1 cellular context compared by ENCODE assay signal in the genomic region with DNA sequence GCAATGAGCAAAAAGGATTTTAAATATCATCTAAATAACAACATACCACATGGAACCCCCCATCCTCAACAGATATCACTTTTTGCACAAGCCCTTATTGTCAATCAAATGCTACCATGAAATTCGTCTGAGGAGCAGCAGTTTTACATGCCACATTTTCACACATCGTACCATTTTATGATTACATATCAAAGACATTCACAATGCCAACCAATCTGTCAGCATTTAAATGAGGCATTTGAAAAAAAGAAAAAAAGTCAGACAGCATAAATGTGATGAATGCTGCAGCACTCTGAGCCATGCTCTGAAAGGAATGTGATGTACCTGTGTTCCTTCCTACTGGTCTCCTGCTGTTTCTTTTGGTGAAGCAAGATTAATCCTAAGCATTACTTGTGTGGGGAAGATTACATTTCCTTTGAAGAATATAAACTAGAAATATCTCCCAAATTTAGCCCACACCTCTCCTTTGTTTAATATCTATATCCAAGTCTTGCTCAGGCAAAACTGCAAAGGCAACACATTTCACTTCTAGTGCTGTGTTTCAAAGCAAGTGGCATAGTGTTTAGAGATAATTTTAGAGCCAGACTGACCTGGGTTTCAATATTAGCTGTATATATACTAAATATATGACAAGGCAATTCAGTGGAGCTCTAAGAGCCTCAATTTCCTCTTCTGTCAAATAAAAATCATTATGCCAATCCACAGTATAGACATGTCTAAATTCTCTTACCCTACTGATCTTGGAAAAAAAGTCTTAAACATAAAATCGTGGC.
TF ChIP-seq lines count a peak whose summit lies in the region.

No MANE protein-coding gene starts in this region.

TF ChIP-seq in HepG2, 621 proteins besides CTCF, POLR2A, EP300 and RAD21:
- TF ChIP-seq, protein P1, sequence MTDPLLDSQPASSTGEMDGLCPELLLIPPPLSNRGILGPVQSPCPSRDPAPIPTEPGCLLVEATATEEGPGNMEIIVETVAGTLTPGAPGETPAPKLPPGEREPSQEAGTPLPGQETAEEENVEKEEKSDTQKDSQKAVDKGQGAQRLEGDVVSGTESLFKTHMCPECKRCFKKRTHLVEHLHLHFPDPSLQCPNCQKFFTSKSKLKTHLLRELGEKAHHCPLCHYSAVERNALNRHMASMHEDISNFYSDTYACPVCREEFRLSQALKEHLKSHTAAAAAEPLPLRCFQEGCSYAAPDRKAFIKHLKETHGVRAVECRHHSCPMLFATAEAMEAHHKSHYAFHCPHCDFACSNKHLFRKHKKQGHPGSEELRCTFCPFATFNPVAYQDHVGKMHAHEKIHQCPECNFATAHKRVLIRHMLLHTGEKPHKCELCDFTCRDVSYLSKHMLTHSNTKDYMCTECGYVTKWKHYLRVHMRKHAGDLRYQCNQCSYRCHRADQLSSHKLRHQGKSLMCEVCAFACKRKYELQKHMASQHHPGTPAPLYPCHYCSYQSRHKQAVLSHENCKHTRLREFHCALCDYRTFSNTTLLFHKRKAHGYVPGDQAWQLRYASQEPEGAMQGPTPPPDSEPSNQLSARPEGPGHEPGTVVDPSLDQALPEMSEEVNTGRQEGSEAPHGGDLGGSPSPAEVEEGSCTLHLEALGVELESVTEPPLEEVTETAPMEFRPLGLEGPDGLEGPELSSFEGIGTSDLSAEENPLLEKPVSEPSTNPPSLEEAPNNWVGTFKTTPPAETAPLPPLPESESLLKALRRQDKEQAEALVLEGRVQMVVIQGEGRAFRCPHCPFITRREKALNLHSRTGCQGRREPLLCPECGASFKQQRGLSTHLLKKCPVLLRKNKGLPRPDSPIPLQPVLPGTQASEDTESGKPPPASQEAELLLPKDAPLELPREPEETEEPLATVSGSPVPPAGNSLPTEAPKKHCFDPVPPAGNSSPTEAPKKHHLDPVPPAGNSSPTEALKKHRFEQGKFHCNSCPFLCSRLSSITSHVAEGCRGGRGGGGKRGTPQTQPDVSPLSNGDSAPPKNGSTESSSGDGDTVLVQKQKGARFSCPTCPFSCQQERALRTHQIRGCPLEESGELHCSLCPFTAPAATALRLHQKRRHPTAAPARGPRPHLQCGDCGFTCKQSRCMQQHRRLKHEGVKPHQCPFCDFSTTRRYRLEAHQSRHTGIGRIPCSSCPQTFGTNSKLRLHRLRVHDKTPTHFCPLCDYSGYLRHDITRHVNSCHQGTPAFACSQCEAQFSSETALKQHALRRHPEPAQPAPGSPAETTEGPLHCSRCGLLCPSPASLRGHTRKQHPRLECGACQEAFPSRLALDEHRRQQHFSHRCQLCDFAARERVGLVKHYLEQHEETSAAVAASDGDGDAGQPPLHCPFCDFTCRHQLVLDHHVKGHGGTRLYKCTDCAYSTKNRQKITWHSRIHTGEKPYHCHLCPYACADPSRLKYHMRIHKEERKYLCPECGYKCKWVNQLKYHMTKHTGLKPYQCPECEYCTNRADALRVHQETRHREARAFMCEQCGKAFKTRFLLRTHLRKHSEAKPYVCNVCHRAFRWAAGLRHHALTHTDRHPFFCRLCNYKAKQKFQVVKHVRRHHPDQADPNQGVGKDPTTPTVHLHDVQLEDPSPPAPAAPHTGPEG (CRISPR knock-in tag; IDR thresholded peaks at IDR 0.05), result no peak
- TF ChIP-seq, protein P2, sequence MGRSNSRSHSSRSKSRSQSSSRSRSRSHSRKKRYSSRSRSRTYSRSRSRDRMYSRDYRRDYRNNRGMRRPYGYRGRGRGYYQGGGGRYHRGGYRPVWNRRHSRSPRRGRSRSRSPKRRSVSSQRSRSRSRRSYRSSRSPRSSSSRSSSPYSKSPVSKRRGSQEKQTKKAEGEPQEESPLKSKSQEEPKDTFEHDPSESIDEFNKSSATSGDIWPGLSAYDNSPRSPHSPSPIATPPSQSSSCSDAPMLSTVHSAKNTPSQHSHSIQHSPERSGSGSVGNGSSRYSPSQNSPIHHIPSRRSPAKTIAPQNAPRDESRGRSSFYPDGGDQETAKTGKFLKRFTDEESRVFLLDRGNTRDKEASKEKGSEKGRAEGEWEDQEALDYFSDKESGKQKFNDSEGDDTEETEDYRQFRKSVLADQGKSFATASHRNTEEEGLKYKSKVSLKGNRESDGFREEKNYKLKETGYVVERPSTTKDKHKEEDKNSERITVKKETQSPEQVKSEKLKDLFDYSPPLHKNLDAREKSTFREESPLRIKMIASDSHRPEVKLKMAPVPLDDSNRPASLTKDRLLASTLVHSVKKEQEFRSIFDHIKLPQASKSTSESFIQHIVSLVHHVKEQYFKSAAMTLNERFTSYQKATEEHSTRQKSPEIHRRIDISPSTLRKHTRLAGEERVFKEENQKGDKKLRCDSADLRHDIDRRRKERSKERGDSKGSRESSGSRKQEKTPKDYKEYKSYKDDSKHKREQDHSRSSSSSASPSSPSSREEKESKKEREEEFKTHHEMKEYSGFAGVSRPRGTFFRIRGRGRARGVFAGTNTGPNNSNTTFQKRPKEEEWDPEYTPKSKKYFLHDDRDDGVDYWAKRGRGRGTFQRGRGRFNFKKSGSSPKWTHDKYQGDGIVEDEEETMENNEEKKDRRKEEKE (IDR thresholded peaks at IDR 0.05), result no peak
- TF ChIP-seq NFE2L2 (IDR thresholded peaks at IDR 0.05; ENCODE audit: low read length), result no peak
- TF ChIP-seq SP140L (CRISPR knock-in tag; IDR thresholded peaks at IDR 0.05; ENCODE audit: borderline replicate concordance), result no peak
- TF ChIP-seq ZNF790 (CRISPR knock-in tag; IDR thresholded peaks at IDR 0.05; ENCODE audit: borderline replicate concordance), result no peak
- TF ChIP-seq, protein P3, sequence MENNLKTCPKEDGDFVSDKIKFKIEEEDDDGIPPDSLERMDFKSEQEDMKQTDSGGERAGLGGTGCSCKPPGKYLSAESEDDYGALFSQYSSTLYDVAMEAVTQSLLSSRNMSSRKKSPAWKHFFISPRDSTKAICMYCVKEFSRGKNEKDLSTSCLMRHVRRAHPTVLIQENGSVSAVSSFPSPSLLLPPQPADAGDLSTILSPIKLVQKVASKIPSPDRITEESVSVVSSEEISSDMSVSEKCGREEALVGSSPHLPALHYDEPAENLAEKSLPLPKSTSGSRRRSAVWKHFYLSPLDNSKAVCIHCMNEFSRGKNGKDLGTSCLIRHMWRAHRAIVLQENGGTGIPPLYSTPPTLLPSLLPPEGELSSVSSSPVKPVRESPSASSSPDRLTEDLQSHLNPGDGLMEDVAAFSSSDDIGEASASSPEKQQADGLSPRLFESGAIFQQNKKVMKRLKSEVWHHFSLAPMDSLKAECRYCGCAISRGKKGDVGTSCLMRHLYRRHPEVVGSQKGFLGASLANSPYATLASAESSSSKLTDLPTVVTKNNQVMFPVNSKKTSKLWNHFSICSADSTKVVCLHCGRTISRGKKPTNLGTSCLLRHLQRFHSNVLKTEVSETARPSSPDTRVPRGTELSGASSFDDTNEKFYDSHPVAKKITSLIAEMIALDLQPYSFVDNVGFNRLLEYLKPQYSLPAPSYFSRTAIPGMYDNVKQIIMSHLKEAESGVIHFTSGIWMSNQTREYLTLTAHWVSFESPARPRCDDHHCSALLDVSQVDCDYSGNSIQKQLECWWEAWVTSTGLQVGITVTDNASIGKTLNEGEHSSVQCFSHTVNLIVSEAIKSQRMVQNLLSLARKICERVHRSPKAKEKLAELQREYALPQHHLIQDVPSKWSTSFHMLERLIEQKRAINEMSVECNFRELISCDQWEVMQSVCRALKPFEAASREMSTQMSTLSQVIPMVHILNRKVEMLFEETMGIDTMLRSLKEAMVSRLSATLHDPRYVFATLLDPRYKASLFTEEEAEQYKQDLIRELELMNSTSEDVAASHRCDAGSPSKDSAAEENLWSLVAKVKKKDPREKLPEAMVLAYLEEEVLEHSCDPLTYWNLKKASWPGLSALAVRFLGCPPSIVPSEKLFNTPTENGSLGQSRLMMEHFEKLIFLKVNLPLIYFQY (CRISPR knock-in tag; IDR thresholded peaks at IDR 0.05; ENCODE audit: borderline replicate concordance), result no peak
- no peak for TF ChIP-seq ZNF7 (CRISPR knock-in tag; IDR thresholded peaks at IDR 0.05)
- no peak for TF ChIP-seq ARID2 (CRISPR knock-in tag; IDR thresholded peaks at IDR 0.05; ENCODE audit: borderline replicate concordance)
- TF ChIP-seq, protein P4, sequence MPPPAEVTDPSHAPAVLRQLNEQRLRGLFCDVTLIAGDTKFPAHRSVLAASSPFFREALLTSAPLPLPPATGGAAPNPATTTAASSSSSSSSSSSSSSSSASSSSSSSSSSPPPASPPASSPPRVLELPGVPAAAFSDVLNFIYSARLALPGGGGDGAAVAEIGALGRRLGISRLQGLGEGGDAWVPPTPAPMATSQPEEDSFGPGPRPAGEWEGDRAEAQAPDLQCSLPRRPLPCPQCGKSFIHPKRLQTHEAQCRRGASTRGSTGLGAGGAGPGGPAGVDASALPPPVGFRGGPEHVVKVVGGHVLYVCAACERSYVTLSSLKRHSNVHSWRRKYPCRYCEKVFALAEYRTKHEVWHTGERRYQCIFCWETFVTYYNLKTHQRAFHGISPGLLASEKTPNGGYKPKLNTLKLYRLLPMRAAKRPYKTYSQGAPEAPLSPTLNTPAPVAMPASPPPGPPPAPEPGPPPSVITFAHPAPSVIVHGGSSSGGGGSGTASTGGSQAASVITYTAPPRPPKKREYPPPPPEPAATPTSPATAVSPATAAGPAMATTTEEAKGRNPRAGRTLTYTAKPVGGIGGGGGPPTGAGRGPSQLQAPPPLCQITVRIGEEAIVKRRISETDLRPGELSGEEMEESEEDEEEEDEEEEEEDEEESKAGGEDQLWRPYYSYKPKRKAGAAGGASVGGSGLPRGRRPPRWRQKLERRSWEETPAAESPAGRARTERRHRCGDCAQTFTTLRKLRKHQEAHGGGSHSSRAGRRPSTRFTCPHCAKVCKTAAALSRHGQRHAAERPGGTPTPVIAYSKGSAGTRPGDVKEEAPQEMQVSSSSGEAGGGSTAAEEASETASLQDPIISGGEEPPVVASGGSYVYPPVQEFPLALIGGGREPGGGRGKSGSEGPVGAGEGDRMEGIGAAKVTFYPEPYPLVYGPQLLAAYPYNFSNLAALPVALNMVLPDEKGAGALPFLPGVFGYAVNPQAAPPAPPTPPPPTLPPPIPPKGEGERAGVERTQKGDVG (CRISPR knock-in tag; IDR thresholded peaks at IDR 0.05; ENCODE audit: borderline replicate concordance), result no peak
- TF ChIP-seq, protein P5, sequence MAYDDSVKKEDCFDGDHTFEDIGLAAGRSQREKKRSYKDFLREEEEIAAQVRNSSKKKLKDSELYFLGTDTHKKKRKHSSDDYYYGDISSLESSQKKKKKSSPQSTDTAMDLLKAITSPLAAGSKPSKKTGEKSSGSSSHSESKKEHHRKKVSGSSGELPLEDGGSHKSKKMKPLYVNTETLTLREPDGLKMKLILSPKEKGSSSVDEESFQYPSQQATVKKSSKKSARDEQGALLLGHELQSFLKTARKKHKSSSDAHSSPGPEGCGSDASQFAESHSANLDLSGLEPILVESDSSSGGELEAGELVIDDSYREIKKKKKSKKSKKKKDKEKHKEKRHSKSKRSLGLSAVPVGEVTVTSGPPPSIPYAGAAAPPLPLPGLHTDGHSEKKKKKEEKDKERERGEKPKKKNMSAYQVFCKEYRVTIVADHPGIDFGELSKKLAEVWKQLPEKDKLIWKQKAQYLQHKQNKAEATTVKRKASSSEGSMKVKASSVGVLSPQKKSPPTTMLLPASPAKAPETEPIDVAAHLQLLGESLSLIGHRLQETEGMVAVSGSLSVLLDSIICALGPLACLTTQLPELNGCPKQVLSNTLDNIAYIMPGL (CRISPR knock-in tag; IDR thresholded peaks at IDR 0.05; ENCODE audit: borderline replicate concordance in 1 of 2, low read depth in 1 of 2), result no peak
- TF ChIP-seq SSRP1 (CRISPR knock-in tag; IDR thresholded peaks at IDR 0.05), result no peak
- no peak for TF ChIP-seq ZNF225 (CRISPR knock-in tag; IDR thresholded peaks at IDR 0.05)
- TF ChIP-seq, protein P6, sequence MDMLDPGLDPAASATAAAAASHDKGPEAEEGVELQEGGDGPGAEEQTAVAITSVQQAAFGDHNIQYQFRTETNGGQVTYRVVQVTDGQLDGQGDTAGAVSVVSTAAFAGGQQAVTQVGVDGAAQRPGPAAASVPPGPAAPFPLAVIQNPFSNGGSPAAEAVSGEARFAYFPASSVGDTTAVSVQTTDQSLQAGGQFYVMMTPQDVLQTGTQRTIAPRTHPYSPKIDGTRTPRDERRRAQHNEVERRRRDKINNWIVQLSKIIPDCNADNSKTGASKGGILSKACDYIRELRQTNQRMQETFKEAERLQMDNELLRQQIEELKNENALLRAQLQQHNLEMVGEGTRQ (IDR thresholded peaks at IDR 0.05; ENCODE audit: low read depth, low read length), result no peak
- TF ChIP-seq, protein P6 (CRISPR knock-in tag; IDR thresholded peaks at IDR 0.05; ENCODE audit: borderline replicate concordance), result no peak
- TF ChIP-seq, protein P7, sequence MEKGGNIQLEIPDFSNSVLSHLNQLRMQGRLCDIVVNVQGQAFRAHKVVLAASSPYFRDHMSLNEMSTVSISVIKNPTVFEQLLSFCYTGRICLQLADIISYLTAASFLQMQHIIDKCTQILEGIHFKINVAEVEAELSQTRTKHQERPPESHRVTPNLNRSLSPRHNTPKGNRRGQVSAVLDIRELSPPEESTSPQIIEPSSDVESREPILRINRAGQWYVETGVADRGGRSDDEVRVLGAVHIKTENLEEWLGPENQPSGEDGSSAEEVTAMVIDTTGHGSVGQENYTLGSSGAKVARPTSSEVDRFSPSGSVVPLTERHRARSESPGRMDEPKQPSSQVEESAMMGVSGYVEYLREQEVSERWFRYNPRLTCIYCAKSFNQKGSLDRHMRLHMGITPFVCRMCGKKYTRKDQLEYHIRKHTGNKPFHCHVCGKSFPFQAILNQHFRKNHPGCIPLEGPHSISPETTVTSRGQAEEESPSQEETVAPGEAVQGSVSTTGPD (CRISPR knock-in tag; IDR thresholded peaks at IDR 0.05), result no peak
- no peak for TF ChIP-seq ZNF746 (CRISPR knock-in tag; IDR thresholded peaks at IDR 0.05)
- no peak for TF ChIP-seq TEAD2 (CRISPR knock-in tag; IDR thresholded peaks at IDR 0.05)
- no peak for TF ChIP-seq NFYB (CRISPR knock-in tag; IDR thresholded peaks at IDR 0.05)
